Comparison of ENCODE assay signal across 32 cellular contexts in the genomic region with DNA sequence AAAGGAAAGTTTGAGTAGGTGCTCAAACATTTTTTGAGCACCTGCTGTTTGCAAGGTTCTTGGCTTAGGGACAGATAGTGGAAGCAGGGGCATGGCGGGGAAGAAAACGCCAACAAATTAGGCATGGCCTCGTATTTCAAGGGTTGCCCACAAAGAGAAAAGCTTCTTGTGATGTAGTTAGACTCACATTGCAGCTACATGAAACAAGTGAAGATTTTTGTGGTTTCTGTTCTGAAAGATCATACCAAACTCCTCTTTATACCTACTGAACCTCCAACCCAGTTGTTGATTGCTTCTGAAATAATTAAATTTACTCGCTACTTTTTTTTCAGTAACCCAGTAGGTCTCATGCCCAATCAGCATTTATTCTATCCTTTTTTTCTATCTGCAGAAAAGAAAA. TPM values are rescaled to one million over a fixed set of nuclear protein-coding genes. Genes with fewer than 3 reads are reported as not detected.
"Had no signal": no experiment of that assay in that cellular context is flagged by ENCODE, and none has a peak within 500 bp of the region (broad histone marks: within the 10 kb centered on the region; RNA-seq: fewer than 3 reads in every experiment).

No MANE protein-coding gene starts in this region.

- H3K4me1 ChIP-seq: adrenal gland, body of pancreas had no signal

- H3K36me3 ChIP-seq: adrenal gland, esophagus squamous epithelium, WERI-Rb-1 had no signal

- ATAC-seq: activated CD4-positive, CD25-positive, alpha-beta regulatory T cell treated with anti-CD3 and anti-CD28 coated beads, Interleukin-2, amount 50 U/mL, for 24 hours; activated CD8-positive, alpha-beta T cell treated with anti-CD3 and anti-CD28 coated beads for 36 hours; activated naive CD8-positive, alpha-beta T cell treated with anti-CD3 and anti-CD28 coated beads, Interleukin-2, amount 50 U/mL, for 24 hours; activated T-cell treated with anti-CD3 and anti-CD28 coated beads, Interleukin-2, amount 50 U/mL, for 4 hours; activated T-helper 17 cell treated with anti-CD3 and anti-CD28 coated beads, Interleukin-2, amount 50 U/mL, for 72 hours; body of pancreas; effector memory CD8-positive, alpha-beta T cell had no signal

- H3K4me3 ChIP-seq: adrenal gland, body of pancreas, esophagus squamous epithelium had no signal

- H3K27ac ChIP-seq: body of pancreas, esophagus squamous epithelium, WERI-Rb-1 had no signal

- H3K27me3 ChIP-seq: adrenal gland, body of pancreas, esophagus squamous epithelium had no signal

- H3K9me3 ChIP-seq: adrenal gland, body of pancreas, esophagus squamous epithelium had no signal

- FAIRE-seq: colon had no signal

- DNase-seq: activated B cell treated with CpG ODN at 0.5 μM for 24 hours; activated CD4-positive, alpha-beta T cell treated with anti-CD3 and anti-CD28 coated beads for 48 hours; activated CD4-positive, alpha-beta T cell treated with anti-CD3 and anti-CD28 coated beads, Interleukin-2, amount 50 U/mL, for 1 hour; activated CD4-positive, alpha-beta T cell treated with anti-CD3 and anti-CD28 coated beads, Interleukin-2, amount 50 U/mL, for 48 hours; activated CD8-positive, alpha-beta memory T cell treated with anti-CD3 and anti-CD28 coated beads for 24 hours; activated CD8-positive, alpha-beta T cell treated with anti-CD3 and anti-CD28 coated beads for 36 hours; activated effector memory CD4-positive, alpha-beta T cell treated with Interleukin-2 at 50 U/mL for 16 hours; activated gamma-delta T cell treated with Interleukin-2 at 50 U/mL for 16 hours; activated naive CD4-positive, alpha-beta T cell treated with Interleukin-2 at 50 U/mL for 16 hours; activated naive CD8-positive, alpha-beta T cell treated with anti-CD3 and anti-CD28 coated beads for 36 hours; activated naive CD8-positive, alpha-beta T cell treated with anti-CD3 and anti-CD28 coated beads, Interleukin-2, amount 50 U/mL, for 24 hours; activated T-cell treated with anti-CD3 and anti-CD28 coated beads, Interleukin-2, amount 50 U/mL, for 4 hours; adrenal gland; amygdala; aorta; body of pancreas; caudate nucleus; cortex of kidney; dermis blood vessel endothelial cell; effector CD4-positive, alpha-beta T cell; effector memory CD8-positive, alpha-beta T cell; erythroblast; esophagus squamous epithelium; foreskin melanocyte; head of caudate nucleus; hippocampal formation; T-helper 9 cell; WERI-Rb-1 had no signal

RNA-seq across cellular contexts. Expression of gene RARB, which starts 23.5 kb away (rescaled TPM):
- total RNA-seq: activated B cell treated with CpG ODN at 0.5 μM for 24 hours; activated CD8-positive, alpha-beta T cell treated with anti-CD3 and anti-CD28 coated beads for 36 hours; activated naive CD8-positive, alpha-beta T cell treated with anti-CD3 and anti-CD28 coated beads for 36 hours; activated T-helper 17 cell treated with anti-CD3 and anti-CD28 coated beads, Interleukin-2, amount 50 U/mL, for 72 hours; T-helper 2 cell treated with Interferon-gamma antibody and Interleukin-4, amounts not matched to agents 100 ng/mL and 5 ng/mL, for 36 hours had no signal
